In the genomic region with DNA sequence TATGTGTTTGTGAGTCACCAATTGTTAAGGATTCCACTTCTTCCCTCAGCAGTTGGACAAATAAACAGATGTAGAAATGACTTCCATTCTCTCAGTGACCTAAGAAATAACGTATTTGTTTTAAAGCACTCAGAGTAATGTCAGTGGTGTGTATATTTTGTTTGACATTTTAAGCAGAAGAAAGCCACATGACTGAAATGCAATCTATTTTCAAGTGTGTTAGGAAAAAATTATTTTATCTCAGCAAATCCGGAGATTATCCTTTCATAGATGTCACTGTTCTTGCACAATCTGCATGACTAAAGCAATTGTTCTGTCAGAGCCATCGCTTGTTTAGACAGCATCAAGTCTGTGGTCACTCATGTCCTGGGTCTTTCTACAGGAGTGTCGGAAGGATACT, we compare ENCODE assay signal across 19 cellular contexts.
A peak's percentile ranks its signal among the peaks of the same experiment; 100 is the strongest.
DNase-seq lines count a peak whose midpoint lies in the region; ATAC-seq, FAIRE-seq and TF ChIP-seq lines count a peak whose summit lies in the region.
"Had no signal": no experiment of that assay in that cellular context is flagged by ENCODE, and none has a peak within 500 bp of the region (broad histone marks: within the 10 kb centered on the region; RNA-seq: fewer than 3 reads in every experiment).

No MANE protein-coding gene starts in this region.

- H3K36me3 Mint-ChIP-seq in mesothelial cell of epicardium = peaks cover 10% of the 10 kb centered on the region

- H3K79me2 ChIP-seq in K562 (ENCODE audit: control insufficient read depth, insufficient read depth, low read length) = no peaks in the 10 kb centered on the region

- H2AFZ ChIP-seq in K562 (ENCODE audit: low read depth, low read length) = no peak overlapping the region

- intact Hi-C loops in left ventricle myocardium superior (cut with micrococcal nuclease) = no loop called here
- intact Hi-C loops in cardiac septum (cut with DNase I) = no loop called here
- intact Hi-C loops in K562 (cut with micrococcal nuclease) = no loop called here
- intact Hi-C loops in testis (cut with DNase I; ENCODE audit: low total_unique reads) = no loop called here

- TF ChIP-seq POLR2A in K562 (conservative IDR thresholded peaks at IDR 0.05) (no peak), testis (IDR thresholded peaks at IDR 0.05) (no peak)

- POLR2A ChIA-PET in K562 (lab: Yijun Ruan, JAX) = no interaction called here

- no peak overlapping the region for H3K27ac Mint-ChIP-seq in mesothelial cell of epicardium
- H3K27ac Mint-ChIP-seq: activated CD8-positive, alpha-beta memory T cell treated with anti-CD3 and anti-CD28 coated beads, Interleukin-2, amount 10 ng/mL, durations not matched to agents 7 days and 5 days; brain; naive B cell; stimulated activated naive CD8-positive, alpha-beta T cell treated with anti-CD3 and anti-CD28 coated beads, Interleukin-15, amount 100 ng/mL, for 72 hours had no signal

- no peaks in the 10 kb centered on the region for H3K27me3 Mint-ChIP-seq in mesothelial cell of epicardium (ENCODE audit: low read depth)
- H3K27me3 Mint-ChIP-seq: activated CD8-positive, alpha-beta memory T cell treated with anti-CD3 and anti-CD28 coated beads, Interleukin-2, amount 10 ng/mL, durations not matched to agents 7 days and 5 days; naive B cell; stimulated activated naive CD8-positive, alpha-beta T cell treated with anti-CD3 and anti-CD28 coated beads, Interleukin-15, amount 100 ng/mL, for 72 hours had no signal

- H3K9me3 Mint-ChIP-seq in mesothelial cell of epicardium = peaks cover 3% of the 10 kb centered on the region
- H3K9me3 Mint-ChIP-seq: brain; naive B cell; stimulated activated naive CD8-positive, alpha-beta T cell treated with anti-CD3 and anti-CD28 coated beads, Interleukin-15, amount 100 ng/mL, for 72 hours had no signal

- no peaks in the 10 kb centered on the region for H4K20me1 ChIP-seq in K562 (replicated peaks; ENCODE audit: control insufficient read depth, insufficient read depth, low read length)

- in situ Hi-C loops in K562 (cut with MboI) = no loop called here

- 55% methylated on average over 3 of the region's 4 CpGs for WGBS in K562 (ENCODE audit: insufficient coverage, low coverage, missing lambda C conversion rate)
- WGBS in testis, 2 donors = 87 to 91% methylated on average over 4 of the region's 4 CpGs

- no peaks in the 10 kb centered on the region for H3K27me3 ChIP-seq in K562 (ENCODE audit: control insufficient read depth in 2 of 2, insufficient read depth in 2 of 2, low read length in 2 of 2)
- H3K27me3 ChIP-seq in testis = no peaks in the 10 kb centered on the region

- H3K9ac ChIP-seq in K562 (ENCODE audit: insufficient read depth in 1 of 2, low read depth in 2 of 2, low read length in 2 of 2) = no peak overlapping the region

- H3K27ac ChIP-seq in K562 (ENCODE audit: extremely low read depth, low read depth, low read length) (no peak overlapping the region), testis (no peak overlapping the region)

- no peak for TF ChIP-seq RAD21 in K562 (CRISPR knock-in tag; conservative IDR thresholded peaks at IDR 0.05 in 1 of 2, IDR thresholded peaks at IDR 0.05 in 1 of 2)

- CTCF ChIA-PET in K562 (lab: Yijun Ruan, JAX; ENCODE audit: low intra/inter-chr PET ratio) = no interaction called here

- H3K4me3 Mint-ChIP-seq in mesothelial cell of epicardium = no peak overlapping the region
- H3K4me3 Mint-ChIP-seq: activated CD8-positive, alpha-beta memory T cell treated with anti-CD3 and anti-CD28 coated beads, Interleukin-2, amount 10 ng/mL, durations not matched to agents 7 days and 5 days; brain; stimulated activated naive CD8-positive, alpha-beta T cell treated with anti-CD3 and anti-CD28 coated beads, Interleukin-15, amount 100 ng/mL, for 72 hours had no signal

- TF ChIP-seq EP300 in K562 (IDR thresholded peaks at IDR 0.05; ENCODE audit: low read length) = no peak

- H3K36me3 ChIP-seq in K562 (ENCODE audit: control insufficient read depth, insufficient read depth, low read length) (no peaks in the 10 kb centered on the region), testis (ENCODE audit: low read depth, missing control alignments) (no peaks in the 10 kb centered on the region)

- no TSS peak for BruUV-seq in K562 (replicated peaks; lab: Mats Ljungman, UMichigan)

- no peaks in the 10 kb centered on the region; a peak in 1 of 5 replicates for H3K4me1 ChIP-seq in K562 (replicated peaks in 1 of 2; ENCODE audit: control insufficient read depth in 2 of 2, insufficient read depth in 2 of 2, low read length in 2 of 2)
- H3K4me1 ChIP-seq in testis = no peaks in the 10 kb centered on the region

- no peak overlapping the region for H3K4me3 ChIP-seq in K562
- H3K4me3 ChIP-seq in testis = no peak overlapping the region

- peak; percentile 57 for ATAC-seq in left ventricle myocardium superior
- no peak for ATAC-seq in K562
- ATAC-seq in HG03571 (IDR thresholded peaks at IDR 0.05; ENCODE audit: unreplicated experiment) = no peak
- ATAC-seq: activated CD8-positive, alpha-beta memory T cell treated with anti-CD3 and anti-CD28 coated beads, Interleukin-2, amount 10 ng/mL, durations not matched to agents 7 days and 5 days; stimulated activated naive CD8-positive, alpha-beta T cell treated with anti-CD3 and anti-CD28 coated beads, Interleukin-15, amount 100 ng/mL, for 72 hours had no signal

- TF ChIP-seq CTCF in K562 (IDR thresholded peaks at IDR 0.05 in 2 of 3, conservative IDR thresholded peaks at IDR 0.05 in 1 of 3; ENCODE audit: insufficient read depth in 2 of 3, low read depth in 1 of 3, low read length in 3 of 3) (no peak), testis (IDR thresholded peaks at IDR 0.05) (no peak), mesothelial cell of epicardium (IDR thresholded peaks at IDR 0.05; ENCODE audit: unreplicated experiment) (no peak)

- no peak overlapping the region for H3K4me2 ChIP-seq in K562 (ENCODE audit: insufficient read depth, low read length)

- no peaks in the 10 kb centered on the region for H3K9me1 ChIP-seq in K562 (ENCODE audit: control insufficient read depth, insufficient read depth, low read length)

- H3K9me3 ChIP-seq in K562 (replicated peaks; ENCODE audit: control insufficient read depth, insufficient read depth, low read depth, low read length) (no peaks in the 10 kb centered on the region), testis (no peaks in the 10 kb centered on the region)

- DNase-seq in left ventricle myocardium superior = no peak
- no peak for DNase-seq in cardiac septum (ENCODE audit: low spot score)
- DNase-seq in K562 (ENCODE audit: extremely low read depth in 1 of 4, low spot score in 3 of 4) = no peak
- peak; percentile 48 for DNase-seq in globus pallidus (ENCODE audit: low spot score)
- DNase-seq in testis = no peak
- no peak for DNase-seq in mesothelial cell of epicardium (ENCODE audit: low spot score in 2 of 2, unreplicated experiment in 2 of 2)
- DNase-seq in NCI-H1105 (lab: John Stamatoyannopoulos, UW) = no peak
- DNase-seq: ACHN; activated CD8-positive, alpha-beta memory T cell treated with anti-CD3 and anti-CD28 coated beads, Interleukin-2, amount 10 ng/mL, durations not matched to agents 7 days and 5 days; hypothalamus; naive B cell; NCI-H1048; NCI-H82; stimulated activated naive CD8-positive, alpha-beta T cell treated with anti-CD3 and anti-CD28 coated beads, Interleukin-15, amount 100 ng/mL, for 72 hours; T-helper 2 cell had no signal

- peaks cover 23% of the 10 kb centered on the region for H3K4me1 Mint-ChIP-seq in mesothelial cell of epicardium
- H3K4me1 Mint-ChIP-seq: naive B cell had no signal

- FAIRE-seq in K562 (lab: Jason Lieb, UNC) = no peak
- FAIRE-seq: GM19239, H54 had no signal

TF ChIP-seq in K562, 482 proteins besides CTCF, POLR2A, EP300 and RAD21:
- TF ChIP-seq ZZZ3 (IDR thresholded peaks at IDR 0.05) = no peak
- peak; percentile 49 for TF ChIP-seq CEBPB (tag; IDR thresholded peaks at IDR 0.05)
- no peak for TF ChIP-seq MEF2D (tag; conservative IDR thresholded peaks at IDR 0.05; ENCODE audit: low read depth)
- TF ChIP-seq CC2D1A (IDR thresholded peaks at IDR 0.05) = no peak
- TF ChIP-seq IFI16 (CRISPR knock-in tag; IDR thresholded peaks at IDR 0.05) = no peak
- no peak for TF ChIP-seq PCBP1 (IDR thresholded peaks at IDR 0.05; ENCODE audit: low read depth, low read length, poor library complexity, severe bottlenecking)
- no peak for TF ChIP-seq CEBPG (CRISPR knock-in tag; IDR thresholded peaks at IDR 0.05)
- peak in 1 of 2 experiments; percentile 35; a peak in 1 of 4 replicates for TF ChIP-seq CEBPG (tag; conservative IDR thresholded peaks at IDR 0.05 in 1 of 2, IDR thresholded peaks at IDR 0.05 in 1 of 2)
